8 cellular contexts compared by ENCODE assay signal in genomic region chr7:4683043-4683883, GRCh38. TPM values are rescaled to one million over a fixed set of nuclear protein-coding genes. Genes with fewer than 3 reads are reported as not detected.
DNase-seq lines count a peak whose midpoint lies in the region; ATAC-seq and TF ChIP-seq lines count a peak whose summit lies in the region.

No MANE protein-coding gene starts in this region.

- H3K9me3 Mint-ChIP-seq in CD8-positive, alpha-beta memory T cell: no peaks in the 10 kb centered on the region

- peak in 3 of 5 donors; percentile 7 to 50 (median 25) for DNase-seq in CD8-positive, alpha-beta memory T cell
- no peak for DNase-seq in NT2/D1 (ENCODE audit: low read depth, low spot score)
- DNase-seq in adrenal gland: peak in 4 of 7 donors; percentile 24 to 60 (median 48)
- peak; percentile 17 for DNase-seq in stimulated activated CD4-positive, alpha-beta T cell treated with anti-CD3 and anti-CD28 coated beads, Interleukin-4, amount 100 ng/mL, for 1 hour

- peak overlapping the region; percentile 78 for H3K27ac ChIP-seq in CD8-positive, alpha-beta memory T cell (ENCODE audit: low read depth, low read length)
- peak overlapping the region; percentile 82 to 97 (median 96) for H3K27ac ChIP-seq in adrenal gland
- no peak overlapping the region for H3K27ac ChIP-seq in iPS-18a (ENCODE audit: low read length)

- H3K27me3 ChIP-seq in CD8-positive, alpha-beta memory T cell (ENCODE audit: insufficient read depth, low read length, poor library complexity, severe bottlenecking): no peaks in the 10 kb centered on the region
- H3K27me3 ChIP-seq in NT2/D1 (ENCODE audit: insufficient read depth, insufficient read length) (peaks cover 19% of the 10 kb centered on the region), adrenal gland (no peaks in the 10 kb centered on the region), iPS-18a (ENCODE audit: control insufficient read depth, insufficient read depth, low read length) (peaks cover 26% of the 10 kb centered on the region)

- H3K9ac ChIP-seq in NT2/D1 (ENCODE audit: insufficient read length, low read depth): peak overlapping the region; percentile 94
- no peak overlapping the region for H3K9ac ChIP-seq in iPS-18a (ENCODE audit: low read length)

- POLR2A ChIA-PET in CD8-positive, alpha-beta memory T cell (lab: Charles Lee): interaction anchor here (1.3 to 4.5 kb wide), 3 partner anchors 42 to 92 kb away, joined by 4 to 58 read pairs (median 6); partner anchors contain the start of gene AP5Z1

- TF ChIP-seq CTCF in adrenal gland (IDR thresholded peaks at IDR 0.05): no peak

- intact Hi-C loops in adrenal gland (cut with DNase I): loop anchor here (5.0 kb wide), 3 partner anchors 41 to 69 kb away; no protein-coding TSS in a partner anchor

- peak overlapping the region; percentile 87 to 100 (median 97) for H3K4me3 Mint-ChIP-seq in CD8-positive, alpha-beta memory T cell

- peak overlapping the region; percentile 92 to 100 (median 98) for H3K27ac Mint-ChIP-seq in CD8-positive, alpha-beta memory T cell

- H3K36me3 Mint-ChIP-seq in CD8-positive, alpha-beta memory T cell: peaks cover 0 to 26% (median 5%) of the 10 kb centered on the region in 3 donors

- no peak for ATAC-seq in HG02642 (IDR thresholded peaks at IDR 0.05; ENCODE audit: poor library complexity, unreplicated experiment)
- ATAC-seq in GM19324 (IDR thresholded peaks at IDR 0.05; ENCODE audit: low FRiP score, unreplicated experiment): no peak
- no peak for ATAC-seq in HG03039 (IDR thresholded peaks at IDR 0.05; ENCODE audit: unreplicated experiment)

- WGBS in adrenal gland, 4 donors: 0 to 3% (median 2%) methylated on average over 6 to 23 of the region's 23 CpGs

- no peak for TF ChIP-seq POLR2A in adrenal gland (IDR thresholded peaks at IDR 0.05)

- CTCF ChIA-PET in CD8-positive, alpha-beta memory T cell (lab: Charles Lee): interaction anchor here (0.6 to 3.0 kb wide), 4 partner anchors 35 to 289 kb away, joined by 3 to 42 read pairs (median 4); partner anchors contain the start of gene AP5Z1

- H3K4me1 Mint-ChIP-seq in CD8-positive, alpha-beta memory T cell: peaks cover 33 to 47% (median 46%) of the 10 kb centered on the region in 3 donors

- H3K9me3 ChIP-seq in CD8-positive, alpha-beta memory T cell (ENCODE audit: low read length): no peaks in the 10 kb centered on the region
- no peaks in the 10 kb centered on the region for H3K9me3 ChIP-seq in NT2/D1 (ENCODE audit: insufficient read depth, low read length)
- no peaks in the 10 kb centered on the region for H3K9me3 ChIP-seq in adrenal gland (replicated peaks in 1 of 3)
- no peaks in the 10 kb centered on the region for H3K9me3 ChIP-seq in iPS-18a (ENCODE audit: control insufficient read depth, low read depth, low read length)

- H3K4me3 ChIP-seq in CD8-positive, alpha-beta memory T cell (ENCODE audit: low read length): peak overlapping the region; percentile 57
- H3K4me3 ChIP-seq in NT2/D1 (ENCODE audit: insufficient read length, low read depth): peak overlapping the region; percentile 91
- peak overlapping the region; percentile 41 to 98 (median 66) for H3K4me3 ChIP-seq in adrenal gland
- H3K4me3 ChIP-seq in iPS-18a (ENCODE audit: low read length): peak overlapping the region; percentile 54

- peaks cover 30% of the 10 kb centered on the region for H3K4me1 ChIP-seq in CD8-positive, alpha-beta memory T cell (ENCODE audit: insufficient read depth, low read length)
- H3K4me1 ChIP-seq in NT2/D1 (ENCODE audit: insufficient read depth, insufficient read length) (peaks cover 7% of the 10 kb centered on the region), adrenal gland (replicated peaks in 1 of 2) (peaks cover 19 to 47% of the 10 kb centered on the region in 2 donors), iPS-18a (ENCODE audit: control insufficient read depth, low read depth, low read length) (peaks cover 8% of the 10 kb centered on the region)

- no peaks in the 10 kb centered on the region for H3K36me3 ChIP-seq in CD8-positive, alpha-beta memory T cell (ENCODE audit: insufficient read depth, low read length)
- H3K36me3 ChIP-seq in NT2/D1 (ENCODE audit: insufficient read depth, insufficient read length, low read length) (peaks cover 14% of the 10 kb centered on the region), adrenal gland (replicated peaks in 1 of 2) (no peaks in the 10 kb centered on the region), iPS-18a (ENCODE audit: control insufficient read depth, low read depth, low read length) (no peaks in the 10 kb centered on the region)

- peaks cover 0 to 8% of the 10 kb centered on the region in 2 donors for H3K27me3 Mint-ChIP-seq in CD8-positive, alpha-beta memory T cell

RNA-seq across cellular contexts. Expression of gene FOXK1, which starts 1.2 kb away (rescaled TPM):
- total RNA-seq in CD8-positive, alpha-beta memory T cell: 10 to 100 TPM; 35.6 to 38.4 TPM
- polyA plus RNA-seq in CD8-positive, alpha-beta memory T cell: 4.5 TPM
- total RNA-seq in adrenal gland: 10 to 100 TPM; 28.4 to 63.1 (median 42.5) TPM
- 10 to 100 TPM in 1 of 3 donors, 1 to 10 TPM in 2; 4.8 to 21.3 (median 9.0) TPM for polyA plus RNA-seq in adrenal gland
